Comparison of ENCODE assay signal across 2 cellular contexts in the genomic region with DNA sequence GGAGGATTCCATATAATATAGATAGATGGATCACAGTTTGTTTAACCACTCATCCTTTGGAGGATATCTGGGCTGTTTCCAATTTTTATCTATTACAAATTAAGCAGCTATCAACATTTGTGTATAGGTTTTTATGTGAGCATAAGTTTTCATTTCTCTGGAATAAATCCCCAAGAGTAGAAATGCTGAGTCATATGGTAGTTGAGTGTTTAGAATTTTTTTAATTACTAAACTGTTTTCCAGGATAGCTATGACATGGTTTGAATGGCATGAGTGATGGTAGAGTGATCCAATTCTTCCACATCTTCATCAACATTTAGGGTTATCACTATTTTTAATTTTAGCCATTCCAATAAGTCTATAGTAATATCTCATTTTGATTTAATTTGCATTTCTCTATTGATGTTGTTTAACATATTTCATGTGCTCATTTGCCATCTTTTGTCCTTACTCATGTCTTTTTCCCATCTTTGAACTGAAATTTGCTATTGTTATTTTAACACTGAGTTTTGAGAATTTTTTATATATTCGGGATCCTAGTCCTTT.
TF ChIP-seq lines count a peak whose summit lies in the region.

No MANE protein-coding gene starts in this region.

TF ChIP-seq in A549, 52 proteins besides CTCF, POLR2A, EP300 and RAD21:
- TF ChIP-seq MYC (IDR thresholded peaks at IDR 0.05; ENCODE audit: borderline replicate concordance, low read length) (no peak), NFE2L2 (conservative IDR thresholded peaks at IDR 0.05; ENCODE audit: low read length) (peak; percentile 71), ZNF302 (CRISPR knock-in tag; IDR thresholded peaks at IDR 0.05) (no peak), MAFK (IDR thresholded peaks at IDR 0.05; ENCODE audit: partially characterized antibody) (peak; percentile 84)
- TF ChIP-seq, protein P1, sequence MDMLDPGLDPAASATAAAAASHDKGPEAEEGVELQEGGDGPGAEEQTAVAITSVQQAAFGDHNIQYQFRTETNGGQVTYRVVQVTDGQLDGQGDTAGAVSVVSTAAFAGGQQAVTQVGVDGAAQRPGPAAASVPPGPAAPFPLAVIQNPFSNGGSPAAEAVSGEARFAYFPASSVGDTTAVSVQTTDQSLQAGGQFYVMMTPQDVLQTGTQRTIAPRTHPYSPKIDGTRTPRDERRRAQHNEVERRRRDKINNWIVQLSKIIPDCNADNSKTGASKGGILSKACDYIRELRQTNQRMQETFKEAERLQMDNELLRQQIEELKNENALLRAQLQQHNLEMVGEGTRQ (IDR thresholded peaks at IDR 0.05), result no peak
- TF ChIP-seq, protein P2, sequence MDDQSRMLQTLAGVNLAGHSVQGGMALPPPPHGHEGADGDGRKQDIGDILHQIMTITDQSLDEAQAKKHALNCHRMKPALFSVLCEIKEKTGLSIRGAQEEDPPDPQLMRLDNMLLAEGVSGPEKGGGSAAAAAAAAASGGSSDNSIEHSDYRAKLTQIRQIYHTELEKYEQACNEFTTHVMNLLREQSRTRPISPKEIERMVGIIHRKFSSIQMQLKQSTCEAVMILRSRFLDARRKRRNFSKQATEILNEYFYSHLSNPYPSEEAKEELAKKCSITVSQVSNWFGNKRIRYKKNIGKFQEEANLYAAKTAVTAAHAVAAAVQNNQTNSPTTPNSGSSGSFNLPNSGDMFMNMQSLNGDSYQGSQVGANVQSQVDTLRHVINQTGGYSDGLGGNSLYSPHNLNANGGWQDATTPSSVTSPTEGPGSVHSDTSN (IDR thresholded peaks at IDR 0.05), result no peak
- TF ChIP-seq, protein P3, sequence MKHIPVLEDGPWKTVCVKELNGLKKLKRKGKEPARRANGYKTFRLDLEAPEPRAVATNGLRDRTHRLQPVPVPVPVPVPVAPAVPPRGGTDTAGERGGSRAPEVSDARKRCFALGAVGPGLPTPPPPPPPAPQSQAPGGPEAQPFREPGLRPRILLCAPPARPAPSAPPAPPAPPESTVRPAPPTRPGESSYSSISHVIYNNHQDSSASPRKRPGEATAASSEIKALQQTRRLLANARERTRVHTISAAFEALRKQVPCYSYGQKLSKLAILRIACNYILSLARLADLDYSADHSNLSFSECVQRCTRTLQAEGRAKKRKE (CRISPR knock-in tag; IDR thresholded peaks at IDR 0.05; ENCODE audit: low read depth), result no peak

TF ChIP-seq in IMR-90, 13 proteins besides CTCF, POLR2A, EP300 and RAD21:
- TF ChIP-seq FOS (IDR thresholded peaks at IDR 0.05; ENCODE audit: low read depth, low read length), result no peak
- no peak for TF ChIP-seq MAFK (IDR thresholded peaks at IDR 0.05; ENCODE audit: low read depth, low read length)
- no peak for TF ChIP-seq MAZ (IDR thresholded peaks at IDR 0.05; ENCODE audit: borderline replicate concordance, low read depth, low read length)
- TF ChIP-seq NFE2L2 (IDR thresholded peaks at IDR 0.05; ENCODE audit: low read depth, low read length), result peak; percentile 83
- TF ChIP-seq MXI1 (IDR thresholded peaks at IDR 0.05; ENCODE audit: borderline replicate concordance, low read depth, low read length), result no peak
- no peak for TF ChIP-seq SMC3 (IDR thresholded peaks at IDR 0.05; ENCODE audit: low read depth, low read length)
- TF ChIP-seq CHD1 (IDR thresholded peaks at IDR 0.05; ENCODE audit: low read depth, low read length), result no peak
- TF ChIP-seq, protein P4, sequence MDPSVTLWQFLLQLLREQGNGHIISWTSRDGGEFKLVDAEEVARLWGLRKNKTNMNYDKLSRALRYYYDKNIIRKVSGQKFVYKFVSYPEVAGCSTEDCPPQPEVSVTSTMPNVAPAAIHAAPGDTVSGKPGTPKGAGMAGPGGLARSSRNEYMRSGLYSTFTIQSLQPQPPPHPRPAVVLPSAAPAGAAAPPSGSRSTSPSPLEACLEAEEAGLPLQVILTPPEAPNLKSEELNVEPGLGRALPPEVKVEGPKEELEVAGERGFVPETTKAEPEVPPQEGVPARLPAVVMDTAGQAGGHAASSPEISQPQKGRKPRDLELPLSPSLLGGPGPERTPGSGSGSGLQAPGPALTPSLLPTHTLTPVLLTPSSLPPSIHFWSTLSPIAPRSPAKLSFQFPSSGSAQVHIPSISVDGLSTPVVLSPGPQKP (IDR thresholded peaks at IDR 0.05; ENCODE audit: borderline replicate concordance, low read depth, low read length), result no peak
- TF ChIP-seq CEBPB (IDR thresholded peaks at IDR 0.05; ENCODE audit: low read depth, low read length), result no peak
